In genomic region chr2:196331143-196331542, GRCh38 we compare ENCODE assay signal across 8 cellular contexts.
DNase-seq lines count a peak whose midpoint lies in the region; ATAC-seq and TF ChIP-seq lines count a peak whose summit lies in the region.

No MANE protein-coding gene starts in this region.

- no peaks in the 10 kb centered on the region for H3K36me3 ChIP-seq in skeletal muscle satellite cell (ENCODE audit: insufficient read depth, low read length)

- DNase-seq in HFF-Myc (ENCODE audit: extremely low read depth, low read depth) (peak; percentile 49), fibroblast of the conjunctiva (ENCODE audit: low read depth) (peak; percentile 80), islet precursor cell (no peak), cerebellum (ENCODE audit: low spot score) (no peak)
- no peak for DNase-seq in stimulated activated naive CD4-positive, alpha-beta T cell (lab: John Stamatoyannopoulos, UW)

- H3K4me2 ChIP-seq in skeletal muscle satellite cell (ENCODE audit: low read length) = peak overlapping the region; percentile 17

- H3K27me3 ChIP-seq in skeletal muscle satellite cell (ENCODE audit: control insufficient read depth, insufficient read depth, low read length) = no peaks in the 10 kb centered on the region

- ATAC-seq in SK-N-SH treated with all-trans-retinoic acid at 6 μM for 48 hours (peak; percentile 91), GM19328 (IDR thresholded peaks at IDR 0.05; ENCODE audit: unreplicated experiment) (no peak)

- H3K9ac ChIP-seq in skeletal muscle satellite cell (ENCODE audit: low read depth, low read length) = no peak overlapping the region

- peaks cover 27% of the 10 kb centered on the region for H3K4me1 ChIP-seq in skeletal muscle satellite cell (ENCODE audit: control insufficient read depth, insufficient read depth, low read length)

- no peaks in the 10 kb centered on the region for H3K9me3 ChIP-seq in skeletal muscle satellite cell (replicated peaks; ENCODE audit: low read length)

- TF ChIP-seq CTCF in HFF-Myc (IDR thresholded peaks at IDR 0.05; ENCODE audit: low read depth, low read length, missing control alignments) = no peak

- H3K4me3 ChIP-seq in HFF-Myc (replicated peaks; ENCODE audit: low read depth, low read length) (no peak overlapping the region), skeletal muscle satellite cell (ENCODE audit: low read length) (no peak overlapping the region)

TF ChIP-seq in SK-N-SH treated with all-trans-retinoic acid at 6 μM for 48 hours, 23 proteins besides CTCF, POLR2A, EP300 and RAD21:
- TF ChIP-seq ISL1 (CRISPR knock-in tag; IDR thresholded peaks at IDR 0.05) (no peak), GLIS3 (CRISPR knock-in tag; IDR thresholded peaks at IDR 0.05) (0 out of 2 replicates have a peak, but pooled peaks have one; percentile 11)

Comparison
In these comparisons a context has a peak if more than half of its experiments do, and no peak if none do; other contexts are left out.
1. DNase-seq: peak in HFF-Myc (single experiment) and fibroblast of the conjunctiva (single experiment); none in islet precursor cell (single experiment), cerebellum (single experiment) and stimulated activated naive CD4-positive, alpha-beta T cell (0 of 6).